In the genomic region with DNA sequence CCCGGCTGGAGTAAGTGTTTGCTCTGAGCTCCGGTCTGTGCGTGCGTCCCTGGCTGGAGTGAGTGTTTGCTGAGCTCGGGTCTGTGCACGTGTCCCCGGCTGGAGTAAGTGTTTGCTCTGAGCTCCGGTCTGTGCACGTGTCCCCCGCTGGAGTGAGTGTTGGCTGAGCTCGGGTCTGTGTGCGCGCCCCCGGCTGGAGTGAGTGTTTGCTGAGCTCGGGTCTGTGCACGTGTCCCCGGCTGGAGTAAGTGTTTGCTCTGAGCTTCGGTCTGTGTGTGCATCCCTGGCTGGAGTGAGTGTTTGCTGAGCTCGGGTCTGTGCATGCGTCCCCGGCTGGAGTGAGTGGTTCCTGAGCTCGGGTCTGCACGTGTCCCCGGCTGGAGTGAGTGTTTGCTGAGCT, we compare ENCODE assay signal across 5 cellular contexts.
DNase-seq lines count a peak whose midpoint lies in the region; ATAC-seq, FAIRE-seq and TF ChIP-seq lines count a peak whose summit lies in the region.
"Not testable (repeated sequence)": the region's sequence is repeated elsewhere in the genome, so short reads cannot be mapped to it uniquely, and the experiment has no call there.

No MANE protein-coding gene starts in this region.

- not testable (repeated sequence) for H3K79me2 ChIP-seq in OCI-LY1 (ENCODE audit: insufficient read depth, low read length); HepG2 (ENCODE audit: insufficient read depth, low read length)

- CTCF ChIA-PET in A549 (lab: Yijun Ruan, JAX): interaction anchor here (1.0 to 1.8 kb wide), 5 partner anchors 15 to 166 kb away, joined by 3 to 9 read pairs (median 4); no protein-coding TSS in a partner anchor
- CTCF ChIA-PET in HepG2 (lab: Yijun Ruan, JAX; ENCODE audit: low intra/inter-chr PET ratio, low total read pairs): interaction anchor here (0.9 to 1.5 kb wide), 2 partner anchors 33 to 166 kb away, joined by 3 to 9 read pairs; no protein-coding TSS in a partner anchor

- POLR2A ChIA-PET in A549 (lab: Yijun Ruan, JAX): interaction anchor here (1.2 kb wide), 1 partner anchor 30 kb away, joined by 4 read pairs; no protein-coding TSS in a partner anchor
- POLR2A ChIA-PET in HepG2 (lab: Yijun Ruan, JAX): interaction anchor here (0.6 to 3.9 kb wide), 13 partner anchors 11 to 428 kb away, joined by 3 to 88 read pairs (median 5); a partner anchor contains a TSS

- not testable (repeated sequence) for TF ChIP-seq RAD21 in A549 (conservative IDR thresholded peaks at IDR 0.05 in 1 of 2, IDR thresholded peaks at IDR 0.05 in 1 of 2); HepG2 (CRISPR knock-in tag; IDR thresholded peaks at IDR 0.05)

- H3K4me3 ChIP-seq in A549 (peak overlapping the region; percentile 34; the same call in 1 of the 3 replicates), HepG2 (replicated peaks in 1 of 3; ENCODE audit: insufficient read depth in 1 of 3, low read depth in 2 of 3, low read length in 3 of 3) (peak overlapping the region in 1 of 3 experiments; percentile 49; a peak in 2 of 6 replicates)
- H3K4me3 ChIP-seq in OCI-LY1 (ENCODE audit: low read depth, low read length, poor library complexity, severe bottlenecking): not testable (repeated sequence)

- TF ChIP-seq POLR2A in A549 (IDR thresholded peaks at IDR 0.05; ENCODE audit: low read length); HepG2 (IDR thresholded peaks at IDR 0.05; ENCODE audit: insufficient read depth in 1 of 2, low read depth in 2 of 2, low read length in 2 of 2): not testable (repeated sequence)

- 72% methylated on average over 7 of the region's 24 CpGs for WGBS in A549 (ENCODE audit: missing lambda C conversion rate)
- WGBS in HepG2 (ENCODE audit: low lambda C conversion rate): 9% methylated on average over 16 of the region's 24 CpGs

- H4K20me1 ChIP-seq in OCI-LY1 (ENCODE audit: insufficient read depth, low read length); HepG2 (ENCODE audit: insufficient read depth, low read length): not testable (repeated sequence)

- not testable (repeated sequence) for TF ChIP-seq EP300 in A549 (IDR thresholded peaks at IDR 0.05); HepG2 (IDR thresholded peaks at IDR 0.05; ENCODE audit: low read depth in 2 of 2, low read length in 2 of 2); HepG2 (CRISPR knock-in tag; IDR thresholded peaks at IDR 0.05; ENCODE audit: borderline replicate concordance)

- not testable (repeated sequence) for H3F3A ChIP-seq in OCI-LY1 (ENCODE audit: insufficient read depth, low read length)

- not testable (repeated sequence) for H3K27me3 ChIP-seq in OCI-LY1 (ENCODE audit: insufficient read depth, low read length); HepG2 (ENCODE audit: control insufficient read depth in 1 of 2, insufficient read depth in 2 of 2, low read length in 2 of 2)

- H3K27ac ChIP-seq in A549: not testable (repeated sequence)
- H3K27ac ChIP-seq in OCI-LY1 (ENCODE audit: low read depth, low read length, poor library complexity, severe bottlenecking) (peak overlapping the region; percentile 97), HepG2 (ENCODE audit: extremely low read length, insufficient read depth, low read length) (peak overlapping the region; percentile 64)

- peaks cover 15% of the 10 kb centered on the region for H3K4me1 ChIP-seq in A549
- H3K4me1 ChIP-seq in OCI-LY1 (ENCODE audit: insufficient read depth, low read length, severe bottlenecking): peaks cover 89% of the 10 kb centered on the region
- H3K4me1 ChIP-seq in HepG2 (ENCODE audit: insufficient read depth, low read length): peaks cover 87% of the 10 kb centered on the region

- not testable (repeated sequence) for DNase-seq in A549 (ENCODE audit: low read depth in 1 of 2, low spot score in 1 of 2)
- DNase-seq in DMS53 (lab: John Stamatoyannopoulos, UW) (peak; percentile 69), NCI-H774 (lab: John Stamatoyannopoulos, UW) (peak; percentile 38), HepG2 (ENCODE audit: low spot score) (peak; percentile 50)

- H3K36me3 ChIP-seq in OCI-LY1 (ENCODE audit: insufficient read depth, low read length): peaks cover 37% of the 10 kb centered on the region
- H3K36me3 ChIP-seq in HepG2 (replicated peaks in 1 of 2; ENCODE audit: control insufficient read depth in 1 of 2, insufficient read depth in 2 of 2, low read length in 2 of 2): not testable (repeated sequence)

- not testable (repeated sequence) for BruUV-seq in HepG2 (replicated peaks; lab: Mats Ljungman, UMichigan)

- FAIRE-seq in A549 (lab: Jason Lieb, UNC); HepG2 (lab: Jason Lieb, UNC): not testable (repeated sequence)

- H3K9me2 ChIP-seq in OCI-LY1 (ENCODE audit: low read depth, low read length): not testable (repeated sequence)

- not testable (repeated sequence) for H3K9me3 ChIP-seq in A549; OCI-LY1 (ENCODE audit: low read length); HepG2 (ENCODE audit: low read length)

- not testable (repeated sequence) for TF ChIP-seq CTCF in A549 (IDR thresholded peaks at IDR 0.05); OCI-LY1 (IDR thresholded peaks at IDR 0.05; ENCODE audit: low read length); HepG2 (CRISPR knock-in tag; IDR thresholded peaks at IDR 0.05)

- H2AFZ ChIP-seq in OCI-LY1 (ENCODE audit: low read length); HepG2 (ENCODE audit: low read length): not testable (repeated sequence)

- in situ Hi-C loops in HepG2 (cut with HindIII; ENCODE audit: extremely low pct_ligation_motif_present, low pct_unique_long_range_greater_than_20kb): loop anchor here (5.0 kb wide), 1 partner anchor 34 kb away; no protein-coding TSS in a partner anchor

- H3K4me2 ChIP-seq in A549 (peak overlapping the region; percentile 71), HepG2 (ENCODE audit: low read depth, low read length) (peak overlapping the region; percentile 66)
- H3K4me2 ChIP-seq in OCI-LY1 (ENCODE audit: low read length): not testable (repeated sequence)

- not testable (repeated sequence) for ATAC-seq in A549, HepG2

- H3K9ac ChIP-seq in OCI-LY1 (ENCODE audit: low read length): not testable (repeated sequence)
- peak overlapping the region; percentile 6; the same call in 1 of the 2 replicates for H3K9ac ChIP-seq in HepG2 (ENCODE audit: insufficient read depth, low read depth, low read length)

- intact Hi-C loops in HepG2 (cut with micrococcal nuclease; ENCODE audit: unreplicated experiment): not testable (repeated sequence)

TF ChIP-seq in HepG2, 621 proteins besides CTCF, POLR2A, EP300 and RAD21 (continues in another document):
- TF ChIP-seq ZC3H13 (CRISPR knock-in tag; IDR thresholded peaks at IDR 0.05) (peak; percentile 63; the same call in 1 of the 2 replicates), HNRNPLL (IDR thresholded peaks at IDR 0.05; ENCODE audit: low read depth, low read length, poor library complexity, severe bottlenecking) (peak; percentile 9), REL (CRISPR knock-in tag; conservative IDR thresholded peaks at IDR 0.05) (0 out of 2 replicates have a peak, but pooled peaks have one; percentile 25), NONO (CRISPR knock-in tag; conservative IDR thresholded peaks at IDR 0.05) (peak; percentile 80; the same call in 1 of the 2 replicates), SKI (IDR thresholded peaks at IDR 0.05; ENCODE audit: partially characterized antibody) (peak; percentile 74), ZBTB7A (CRISPR knock-in tag; IDR thresholded peaks at IDR 0.05) (peak; percentile 50; the same call in 1 of the 2 replicates), ASH2L (IDR thresholded peaks at IDR 0.05; ENCODE audit: insufficient read length, low read depth, low read length) (peak; percentile 83), ZNF589 (CRISPR knock-in tag; conservative IDR thresholded peaks at IDR 0.05) (0 out of 2 replicates have a peak, but pooled peaks have one; percentile 66), ZSCAN31 (CRISPR knock-in tag; IDR thresholded peaks at IDR 0.05; ENCODE audit: low read depth) (0 out of 2 replicates have a peak, but pooled peaks have one; percentile 5)
- TF ChIP-seq NONO (IDR thresholded peaks at IDR 0.05): not testable (repeated sequence)
- TF ChIP-seq, protein P1, sequence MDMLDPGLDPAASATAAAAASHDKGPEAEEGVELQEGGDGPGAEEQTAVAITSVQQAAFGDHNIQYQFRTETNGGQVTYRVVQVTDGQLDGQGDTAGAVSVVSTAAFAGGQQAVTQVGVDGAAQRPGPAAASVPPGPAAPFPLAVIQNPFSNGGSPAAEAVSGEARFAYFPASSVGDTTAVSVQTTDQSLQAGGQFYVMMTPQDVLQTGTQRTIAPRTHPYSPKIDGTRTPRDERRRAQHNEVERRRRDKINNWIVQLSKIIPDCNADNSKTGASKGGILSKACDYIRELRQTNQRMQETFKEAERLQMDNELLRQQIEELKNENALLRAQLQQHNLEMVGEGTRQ (IDR thresholded peaks at IDR 0.05; ENCODE audit: low read depth, low read length): peak; percentile 21; the same call in 1 of the 2 replicates
- TF ChIP-seq, protein P1 (CRISPR knock-in tag; IDR thresholded peaks at IDR 0.05; ENCODE audit: borderline replicate concordance): not testable (repeated sequence)
- TF ChIP-seq, protein P2, sequence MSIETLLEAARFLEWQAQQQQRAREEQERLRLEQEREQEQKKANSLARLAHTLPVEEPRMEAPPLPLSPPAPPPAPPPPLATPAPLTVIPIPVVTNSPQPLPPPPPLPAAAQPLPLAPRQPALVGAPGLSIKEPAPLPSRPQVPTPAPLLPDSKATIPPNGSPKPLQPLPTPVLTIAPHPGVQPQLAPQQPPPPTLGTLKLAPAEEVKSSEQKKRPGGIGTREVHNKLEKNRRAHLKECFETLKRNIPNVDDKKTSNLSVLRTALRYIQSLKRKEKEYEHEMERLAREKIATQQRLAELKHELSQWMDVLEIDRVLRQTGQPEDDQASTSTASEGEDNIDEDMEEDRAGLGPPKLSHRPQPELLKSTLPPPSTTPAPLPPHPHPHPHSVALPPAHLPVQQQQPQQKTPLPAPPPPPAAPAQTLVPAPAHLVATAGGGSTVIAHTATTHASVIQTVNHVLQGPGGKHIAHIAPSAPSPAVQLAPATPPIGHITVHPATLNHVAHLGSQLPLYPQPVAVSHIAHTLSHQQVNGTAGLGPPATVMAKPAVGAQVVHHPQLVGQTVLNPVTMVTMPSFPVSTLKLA (IDR thresholded peaks at IDR 0.05): peak; percentile 19; the same call in 1 of the 2 replicates
